In genomic region chr20:53579581-53580375, GRCh38 we compare ENCODE assay signal across 8 cellular contexts. TPM values are rescaled to one million over a fixed set of nuclear protein-coding genes. Genes with fewer than 3 reads are reported as not detected.
DNase-seq lines count a peak whose midpoint lies in the region; ATAC-seq, FAIRE-seq and TF ChIP-seq lines count a peak whose summit lies in the region.

No MANE protein-coding gene starts in this region.

- H3K27me3 ChIP-seq in GM06990 (replicated peaks; ENCODE audit: control insufficient read depth, insufficient read depth, low read length) (no peaks in the 10 kb centered on the region), breast epithelium (no peaks in the 10 kb centered on the region)

- TF ChIP-seq CTCF in GM06990 (IDR thresholded peaks at IDR 0.05; ENCODE audit: insufficient read depth, low read length, poor library complexity, severe bottlenecking), result peak; percentile 10
- TF ChIP-seq CTCF in breast epithelium (IDR thresholded peaks at IDR 0.05), result no peak

- intact Hi-C loops in breast epithelium (cut with DNase I; ENCODE audit: low total_unique reads), result loop anchor here (10.0 kb wide), 1 partner anchor 365 kb away; no protein-coding TSS in a partner anchor

- H3K36me3 ChIP-seq in GM06990 (ENCODE audit: control insufficient read depth, insufficient read depth, low read length) (peaks cover 33% of the 10 kb centered on the region), breast epithelium (no peaks in the 10 kb centered on the region)

- H3K4me3 ChIP-seq in GM06990 (replicated peaks; ENCODE audit: low read depth, low read length) (peak overlapping the region; percentile 60), breast epithelium (peak overlapping the region in 2 of 3 donors; percentile 24 to 40)

- no peaks in the 10 kb centered on the region for H3K9me3 ChIP-seq in breast epithelium

- peaks cover 0 to 26% of the 10 kb centered on the region in 2 donors for H3K4me1 ChIP-seq in breast epithelium

- H3K27ac ChIP-seq in breast epithelium, result peak overlapping the region; percentile 79 to 84

- no peak for ATAC-seq in HG03354 (IDR thresholded peaks at IDR 0.05; ENCODE audit: poor library complexity, severe bottlenecking, unreplicated experiment)
- ATAC-seq in HG02642 (IDR thresholded peaks at IDR 0.05; ENCODE audit: poor library complexity, unreplicated experiment), result no peak

- DNase-seq in GM06990 (ENCODE audit: extremely low read depth, insufficient read length) (no peak), NOMO-1 treated with DMSO at 0.1 percent for 48 hours (lab: John Stamatoyannopoulos, UW; ENCODE audit: unreplicated experiment) (peak; percentile 87), breast epithelium (ENCODE audit: low spot score in 2 of 2) (peak in 1 of 2 donors; percentile 25), medulla oblongata (ENCODE audit: extremely low spot score) (peak; percentile 16), urothelium cell line (ENCODE audit: low spot score) (peak; percentile 27), NCI-H1694 (lab: John Stamatoyannopoulos, UW) (no peak)

- TF ChIP-seq POLR2A in breast epithelium (IDR thresholded peaks at IDR 0.05), result no peak

- no peak for FAIRE-seq in urothelium cell line (lab: Jason Lieb, UNC)

RNA-seq across cellular contexts. Expression of gene ZNF217, which starts 13.9 kb away (rescaled TPM):
- 10 to 100 TPM; 22.4 to 54.7 (median 48.3) TPM for total RNA-seq in breast epithelium

Comparison
In these comparisons a context has a peak if more than half of its experiments do, and no peak if none do; other contexts are left out.
1. DNase-seq: peak in NOMO-1 treated with DMSO at 0.1 percent for 48 hours (single experiment), medulla oblongata (single experiment) and urothelium cell line (single experiment); none in GM06990 (single experiment) and NCI-H1694 (single experiment).